Comparison of ENCODE assay signal across 8 cellular contexts in genomic region chr20:49888341-49889244, GRCh38. TPM values are rescaled to one million over a fixed set of nuclear protein-coding genes. Genes with fewer than 3 reads are reported as not detected.
DNase-seq lines count a peak whose midpoint lies in the region; ATAC-seq and TF ChIP-seq lines count a peak whose summit lies in the region.

No MANE protein-coding gene starts in this region.

- H3K4me1 ChIP-seq in right lobe of liver = peaks cover 0 to 30% (median 19%) of the 10 kb centered on the region in 4 donors

- peaks cover 0 to 15% (median 0%) of the 10 kb centered on the region in 4 donors for H3K36me3 ChIP-seq in right lobe of liver

- CTCF ChIA-PET in AG04449 (lab: Yijun Ruan, JAX) = interaction anchor here (0.8 to 8.9 kb wide), 28 partner anchors 8 to 404 kb away, joined by 3 to 158 read pairs (median 8); no protein-coding TSS in a partner anchor

- peak; percentile 4 to 44 (median 36) for ATAC-seq in right lobe of liver
- no peak for ATAC-seq in HG02973 (IDR thresholded peaks at IDR 0.05; ENCODE audit: unreplicated experiment)

- POLR2A ChIA-PET in AG04449 (lab: Yijun Ruan, JAX) = no interaction called here

- H3K4me3 ChIP-seq in AG04449 (ENCODE audit: low read depth, low read length) = no peak overlapping the region
- no peak overlapping the region for H3K4me3 ChIP-seq in right lobe of liver

- H3K9me3 ChIP-seq in right lobe of liver = no peaks in the 10 kb centered on the region

- no peak for TF ChIP-seq POLR2A in right lobe of liver (IDR thresholded peaks at IDR 0.05)

- DNase-seq in AG04449 (ENCODE audit: low read depth, low spot score) (no peak), GM20000 (ENCODE audit: low spot score) (peak; percentile 84), NCI-H526 (lab: John Stamatoyannopoulos, UW) (peak; percentile 88 to 96), dedifferentiated amniotic fluid mesenchymal stem cell (ENCODE audit: extremely low spot score) (peak; percentile 39), right lobe of liver (peak in 1 of 3 donors; percentile 46)
- DNase-seq in activated CD4-positive, alpha-beta T cell treated with anti-CD3 and anti-CD28 coated beads, Interleukin-2, amount 50 U/mL, for 1 hour = peak; percentile 51
- DNase-seq in stimulated activated CD4-positive, alpha-beta T cell treated with anti-CD3 and anti-CD28 coated beads, TNF-alpha, amount 100 ng/mL, for 4 hours (ENCODE audit: low read depth in 3 of 3) = peak; percentile 17 to 27 (median 26)

- H3K27ac ChIP-seq in right lobe of liver = peak overlapping the region in 1 of 3 donors; percentile 37

- intact Hi-C loops in right lobe of liver (cut with DNase I) = no loop called here

- peak; percentile 80 for TF ChIP-seq CTCF in AG04449 (IDR thresholded peaks at IDR 0.05; ENCODE audit: insufficient read depth, low read length, missing control alignments)
- TF ChIP-seq CTCF in GM20000 (IDR thresholded peaks at IDR 0.05; ENCODE audit: extremely low read depth, missing control alignments) = peak; percentile 75
- peak; percentile 64 to 72 (median 66) for TF ChIP-seq CTCF in right lobe of liver (IDR thresholded peaks at IDR 0.05)

- H3K27me3 ChIP-seq in right lobe of liver = no peaks in the 10 kb centered on the region

- WGBS in right lobe of liver (ENCODE audit: insufficient coverage, low coverage, low lambda C conversion rate, missing lambda C conversion rate) = 51% methylated on average over 10 of the region's 18 CpGs

RNA-seq across cellular contexts. Expression of gene SPATA2, which starts 26.7 kb away (rescaled TPM):
- total RNA-seq in right lobe of liver = 1 to 10 TPM; 1.9 to 3.6 (median 2.9) TPM

RNA-seq across cellular contexts. Expression of gene RNF114, which starts 47.6 kb away (rescaled TPM):
- 100 to 1,000 TPM in 1 of 6 experiments, 10 to 100 TPM in 5; 38.6 to 113 (median 44.9) TPM for total RNA-seq in right lobe of liver
